In genomic region chr10:75395955-75396860, GRCh38 we compare ENCODE assay signal across 9 cellular contexts. TPM values are rescaled to one million over a fixed set of nuclear protein-coding genes. Genes with fewer than 3 reads are reported as not detected.
A peak's percentile ranks its signal among the peaks of the same experiment; 100 is the strongest.
DNase-seq lines count a peak whose midpoint lies in the region; ATAC-seq and TF ChIP-seq lines count a peak whose summit lies in the region.
"Had no signal": no experiment of that assay in that cellular context is flagged by ENCODE, and none has a peak within 500 bp of the region (broad histone marks: within the 10 kb centered on the region; RNA-seq: fewer than 3 reads in every experiment).

No MANE protein-coding gene starts in this region.

- H3K36me3 ChIP-seq in ACC112 (ENCODE audit: insufficient read depth, low read length) (no peaks in the 10 kb centered on the region), PC-9 (ENCODE audit: low read depth) (peaks cover 7% of the 10 kb centered on the region; the same call in 1 of the 2 replicates), gastroesophageal sphincter (peaks cover 0 to 33% of the 10 kb centered on the region in 2 donors)

- H3K27me3 Mint-ChIP-seq in nephron progenitor cell (ENCODE audit: low read depth, poor library complexity): peaks cover 21% of the 10 kb centered on the region

- peaks cover 5% of the 10 kb centered on the region for H4K20me1 ChIP-seq in PC-9 (ENCODE audit: insufficient read depth)

- DNase-seq in PC-9 (peak; percentile 21 to 43), nephron progenitor cell (peak; percentile 66), omental fat pad (ENCODE audit: low spot score) (no peak), GM19240 (ENCODE audit: insufficient read length, low spot score) (no peak), 8988T (no peak)

- H3K36me3 Mint-ChIP-seq in nephron progenitor cell (ENCODE audit: low read depth): peaks cover 61% of the 10 kb centered on the region

- H3K9me3 ChIP-seq in PC-9 (ENCODE audit: insufficient read depth, low read depth) (no peaks in the 10 kb centered on the region), gastroesophageal sphincter (no peaks in the 10 kb centered on the region)

- peaks cover 49% of the 10 kb centered on the region for H3K79me2 ChIP-seq in ACC112 (ENCODE audit: control insufficient read depth, insufficient read depth, low read length, unreplicated experiment)
- H3K79me2 ChIP-seq in PC-9 (ENCODE audit: low read depth): peaks cover 70% of the 10 kb centered on the region

- no peaks in the 10 kb centered on the region for H3K27me3 ChIP-seq in ACC112 (ENCODE audit: insufficient read depth, low read length)
- H3K27me3 ChIP-seq in PC-9 (ENCODE audit: insufficient read depth, low read depth): no peaks in the 10 kb centered on the region
- no peaks in the 10 kb centered on the region for H3K27me3 ChIP-seq in gastroesophageal sphincter

- TF ChIP-seq POLR2A in gastroesophageal sphincter (IDR thresholded peaks at IDR 0.05): peak in 1 of 2 donors; percentile 5

- H3K4me3 ChIP-seq in ACC112 (ENCODE audit: low read depth, low read length) (peak overlapping the region; percentile 93), PC-9 (peak overlapping the region; percentile 84), gastroesophageal sphincter (peak overlapping the region; percentile 62 to 100)

- H2AFZ ChIP-seq in ACC112 (ENCODE audit: low read length, unreplicated experiment) (peak overlapping the region; percentile 20), PC-9 (peak overlapping the region; percentile 84)

- H3K4me3 Mint-ChIP-seq in nephron progenitor cell: peak overlapping the region; percentile 83

- ATAC-seq in gastroesophageal sphincter (peak; percentile 3), omental fat pad (ENCODE audit: low FRiP score) (no peak), GM18498 (IDR thresholded peaks at IDR 0.05; ENCODE audit: unreplicated experiment) (no peak)

- no peaks in the 10 kb centered on the region for H3K9me2 ChIP-seq in PC-9 (ENCODE audit: insufficient read depth)

- POLR2A ChIA-PET in PC-9 (lab: Charles Lee; ENCODE audit: unreplicated experiment): no interaction called here

- CTCF ChIA-PET in PC-9 (lab: Charles Lee): interaction anchor here (0.6 kb wide), 2 partner anchors 25 to 166 kb away, joined by 3 to 6 read pairs; no protein-coding TSS in a partner anchor

- WGBS in gastroesophageal sphincter (ENCODE audit: low coverage in 1 of 2), 2 donors: 4% methylated on average over 9 of the region's 78 CpGs; no CpG with 5 or more reads in 1 of the 2 donors

- intact Hi-C loops in PC-9 (cut with micrococcal nuclease; ENCODE audit: unreplicated experiment): loop anchor here (2.0 kb wide), 4 partner anchors 101 to 207 kb away; no protein-coding TSS in a partner anchor

- peaks cover 28% of the 10 kb centered on the region for H3K4me1 Mint-ChIP-seq in nephron progenitor cell

- H3K27ac Mint-ChIP-seq in nephron progenitor cell: peak overlapping the region; percentile 86

- H3K4me1 ChIP-seq in ACC112 (ENCODE audit: control insufficient read depth, insufficient read depth, low read length, unreplicated experiment) (peaks cover 3% of the 10 kb centered on the region), PC-9 (replicated peaks; ENCODE audit: insufficient read depth) (peaks cover 14% of the 10 kb centered on the region), gastroesophageal sphincter (peaks cover 0 to 37% (median 6%) of the 10 kb centered on the region in 3 donors)

- no peak for TF ChIP-seq CTCF in PC-9 (conservative IDR thresholded peaks at IDR 0.05)
- no peak for TF ChIP-seq CTCF in gastroesophageal sphincter (IDR thresholded peaks at IDR 0.05)
- no peak for TF ChIP-seq CTCF in nephron progenitor cell (IDR thresholded peaks at IDR 0.05)
- no peak for TF ChIP-seq CTCF in omental fat pad (IDR thresholded peaks at IDR 0.05)

- BruUV-seq in PC-9 (replicated peaks; lab: Mats Ljungman, UMichigan): no TSS peak

- H3F3A ChIP-seq in PC-9 (ENCODE audit: insufficient read depth, low read depth): peaks cover 8% of the 10 kb centered on the region; the same call in 1 of the 2 replicates

- H3K4me2 ChIP-seq in PC-9: peak overlapping the region; percentile 88

- no peak for TF ChIP-seq EP300 in gastroesophageal sphincter (IDR thresholded peaks at IDR 0.05)

- peak overlapping the region; percentile 81 for H3K27ac ChIP-seq in ACC112 (ENCODE audit: low read depth, low read length)
- H3K27ac ChIP-seq in PC-9: peak overlapping the region; percentile 90
- H3K27ac ChIP-seq in gastroesophageal sphincter: peak overlapping the region; percentile 92 to 100 (median 98)

- H3K9me3 Mint-ChIP-seq in nephron progenitor cell: no peaks in the 10 kb centered on the region

RNA-seq across cellular contexts. Expression of gene ZNF503, which starts 5.4 kb away (rescaled TPM):
- total RNA-seq in PC-9 (2021) (1.4 and 1.5 TPM in 2 replicates), gastroesophageal sphincter (10 to 100 TPM; 27.3 to 83.7 (median 43.4) TPM), omental fat pad (10 to 100 TPM in 2 of 4 donors, 1 to 10 TPM in 2; 8.0 to 19.8 (median 11.2) TPM)

RNA-seq across cellular contexts. Expression of gene LRMDA, which starts 35.2 kb away (rescaled TPM):
- total RNA-seq in PC-9 (2021): not detected in 2 replicates
- 10 to 100 TPM in 1 of 4 donors, 1 to 10 TPM in 3; 7.3 to 20.1 (median 8.4) TPM for total RNA-seq in gastroesophageal sphincter
- total RNA-seq in omental fat pad: 10 to 100 TPM; 12.0 to 15.9 (median 13.9) TPM
- total RNA-seq: LHCN-M2 had no signal

Comparison
In these comparisons a context has a peak if more than half of its experiments do, and no peak if none do; other contexts are left out.
1. DNase-seq: peak in PC-9 (2 of 2) and nephron progenitor cell (single experiment); none in omental fat pad (single experiment), GM19240 (single experiment) and 8988T (single experiment).
2. Peak in every context shown above with its lines, with median percentiles within 50 percentile points of each other: H3K27ac ChIP-seq and H3K4me3 ChIP-seq.